Comparison of ENCODE assay signal across 17 cellular contexts in the genomic region with DNA sequence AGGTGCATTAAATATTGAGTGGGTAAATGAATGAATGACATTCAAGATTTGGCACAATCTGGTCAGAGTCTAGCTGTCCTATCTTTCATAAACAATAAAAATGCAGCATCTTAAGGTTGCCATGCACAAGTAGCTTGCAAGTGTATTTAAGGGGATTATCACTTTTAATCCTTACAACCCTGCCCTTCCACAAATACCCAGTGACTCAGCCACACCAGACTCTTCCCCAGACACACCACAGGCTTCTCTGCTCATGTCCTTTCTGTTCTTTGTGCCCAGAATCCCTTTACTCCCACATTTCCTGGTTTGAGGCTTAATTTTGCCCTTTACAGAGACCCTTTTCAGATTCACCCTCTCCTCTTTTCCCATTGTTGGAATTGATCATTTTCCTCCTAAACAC. TPM values are rescaled to one million over a fixed set of nuclear protein-coding genes. Genes with fewer than 3 reads are reported as not detected.
A peak's percentile ranks its signal among the peaks of the same experiment; 100 is the strongest.
DNase-seq lines count a peak whose midpoint lies in the region; ATAC-seq and TF ChIP-seq lines count a peak whose summit lies in the region.
"Had no signal": no experiment of that assay in that cellular context is flagged by ENCODE, and none has a peak within 500 bp of the region (broad histone marks: within the 10 kb centered on the region; RNA-seq: fewer than 3 reads in every experiment).

No MANE protein-coding gene starts in this region.

- H3K4me2 ChIP-seq in SK-N-SH, result no peak overlapping the region

- H2AFZ ChIP-seq in SK-N-SH (ENCODE audit: low read depth), result no peak overlapping the region

- H3K36me3 ChIP-seq in SK-N-SH (replicated peaks in 1 of 2; ENCODE audit: control insufficient read depth in 1 of 2, insufficient read depth in 2 of 2, low read length in 1 of 2), result peaks cover 25 to 28% of the 10 kb centered on the region in 2 experiments

- no peak overlapping the region for H3K9ac ChIP-seq in SK-N-SH

- H3F3A ChIP-seq in SK-N-SH (replicated peaks; ENCODE audit: insufficient read depth), result peaks cover 21% of the 10 kb centered on the region

- H3K4me1 ChIP-seq in SK-N-SH (ENCODE audit: control insufficient read depth in 1 of 2, insufficient read depth in 2 of 2, low read depth in 1 of 2, low read length in 1 of 2), result peaks cover 8 to 18% of the 10 kb centered on the region in 2 experiments; a peak in 3 of 4 replicates

- ATAC-seq in esophagus mucosa (peak; percentile 74), HG02610 (IDR thresholded peaks at IDR 0.05; ENCODE audit: unreplicated experiment) (no peak), HG02759 (IDR thresholded peaks at IDR 0.05; ENCODE audit: unreplicated experiment) (no peak)
- no peak for ATAC-seq in activated CD4-positive, CD25-positive, alpha-beta regulatory T cell treated with anti-CD3 and anti-CD28 coated beads, Interleukin-2, amount 50 U/mL, for 24 hours
- ATAC-seq: HCT116, heart left ventricle had no signal

- H3K27ac ChIP-seq in SK-N-SH (ENCODE audit: low read depth in 2 of 2, low read length in 1 of 2), result 0 out of 4 replicates have a peak overlapping the region, but pooled peaks of 1 of the 2 experiments have one; percentile 4
- H3K27ac ChIP-seq: heart left ventricle had no signal

- peak; percentile 37 for DNase-seq in GM03348 (ENCODE audit: low spot score)
- no peak for DNase-seq in SK-N-SH
- DNase-seq in renal cortical epithelial cell (ENCODE audit: low read depth), result peak; percentile 32
- DNase-seq in NCI-H510A (lab: John Stamatoyannopoulos, UW), result no peak
- DNase-seq: activated CD4-positive, CD25-positive, alpha-beta regulatory T cell; AML-193; amniotic stem cell; heart left ventricle; NCI-H2029 treated with DMSO at 0.1 percent for 48 hours; NCI-H748 treated with DMSO at 0.1 percent for 48 hours; retina had no signal

- CTCF ChIA-PET in SK-N-SH (lab: Yijun Ruan, JAX), result no interaction called here

- H4K20me1 ChIP-seq in SK-N-SH (ENCODE audit: insufficient read depth), result peaks cover 99% of the 10 kb centered on the region

- no peak overlapping the region for H3K4me3 ChIP-seq in SK-N-SH (ENCODE audit: low read depth in 2 of 2, low read length in 1 of 2)
- H3K4me3 ChIP-seq: heart left ventricle had no signal

- TF ChIP-seq RAD21 in SK-N-SH (IDR thresholded peaks at IDR 0.05; ENCODE audit: low read length), result no peak

- no peaks in the 10 kb centered on the region for H3K27me3 ChIP-seq in SK-N-SH (ENCODE audit: insufficient read depth)

- H3K9me2 ChIP-seq in SK-N-SH, result no peaks in the 10 kb centered on the region

- peaks cover 100% of the 10 kb centered on the region for H3K79me2 ChIP-seq in SK-N-SH (ENCODE audit: insufficient read depth)

- no peak for TF ChIP-seq CTCF in SK-N-SH (IDR thresholded peaks at IDR 0.05)

- no peak for TF ChIP-seq EP300 in SK-N-SH (IDR thresholded peaks at IDR 0.05; ENCODE audit: borderline replicate concordance in 1 of 2, low read depth in 1 of 2, low read length in 1 of 2)

- H3K9me3 ChIP-seq in SK-N-SH, result no peaks in the 10 kb centered on the region
- H3K9me3 ChIP-seq: heart left ventricle had no signal

- POLR2A ChIA-PET in SK-N-SH (lab: Yijun Ruan, JAX), result no interaction called here

TF ChIP-seq in SK-N-SH, 30 proteins besides CTCF, POLR2A, EP300 and RAD21:
- TF ChIP-seq, protein P1, sequence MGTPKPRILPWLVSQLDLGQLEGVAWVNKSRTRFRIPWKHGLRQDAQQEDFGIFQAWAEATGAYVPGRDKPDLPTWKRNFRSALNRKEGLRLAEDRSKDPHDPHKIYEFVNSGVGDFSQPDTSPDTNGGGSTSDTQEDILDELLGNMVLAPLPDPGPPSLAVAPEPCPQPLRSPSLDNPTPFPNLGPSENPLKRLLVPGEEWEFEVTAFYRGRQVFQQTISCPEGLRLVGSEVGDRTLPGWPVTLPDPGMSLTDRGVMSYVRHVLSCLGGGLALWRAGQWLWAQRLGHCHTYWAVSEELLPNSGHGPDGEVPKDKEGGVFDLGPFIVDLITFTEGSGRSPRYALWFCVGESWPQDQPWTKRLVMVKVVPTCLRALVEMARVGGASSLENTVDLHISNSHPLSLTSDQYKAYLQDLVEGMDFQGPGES (IDR thresholded peaks at IDR 0.05; ENCODE audit: low read depth, low read length), result no peak
- TF ChIP-seq NRF1 (IDR thresholded peaks at IDR 0.05; ENCODE audit: low read depth, low read length), result no peak
- peak; percentile 10; the same call in 1 of the 2 replicates for TF ChIP-seq FOSL2 (IDR thresholded peaks at IDR 0.05; ENCODE audit: borderline replicate concordance, low read depth)
- TF ChIP-seq TAF1 (IDR thresholded peaks at IDR 0.05; ENCODE audit: borderline replicate concordance, low read depth, low read length), result no peak
- no peak for TF ChIP-seq EZH2phosphoT487 (IDR thresholded peaks at IDR 0.05; ENCODE audit: borderline replicate concordance, low read depth)
- TF ChIP-seq ELF1 (IDR thresholded peaks at IDR 0.05), result no peak
- TF ChIP-seq GATA2 (CRISPR knock-in tag; IDR thresholded peaks at IDR 0.05), result no peak
- TF ChIP-seq JUND (IDR thresholded peaks at IDR 0.05), result no peak
TF ChIP-seq in SK-N-SH: peak in this region for 1.

RNA-seq across cellular contexts. Expression of a gene that starts 59.8 kb away (rescaled TPM):
- 47.8 and 52.3 TPM in 2 replicates for polyA plus RNA-seq in SK-N-SH (2012; rRNA removed)
- polyA plus RNA-seq in SK-N-SH (2012; cell fraction: cytosol; rRNA removed), result 32.9 and 42.4 TPM in 2 replicates
- 77.1 and 86.9 TPM in 2 replicates for polyA plus RNA-seq in SK-N-SH (2012; cell fraction: nucleus; rRNA removed)
- total RNA-seq in esophagus mucosa (9.9 TPM), renal cortical epithelial cell (161 and 297 TPM in 2 replicates)
- total RNA-seq: activated T-helper 2 cell treated with anti-CD3 and anti-CD28 coated beads, Interferon-gamma antibody, Interleukin-2, Interleukin-4, amounts not matched to agents 10 μg/mL and 5 μg/mL and 100 μg/mL, durations not matched to agents 14 hours and 24 hours and 36 hours had no signal

Comparison
In these comparisons a context has a peak if more than half of its experiments do, and no peak if none do; other contexts are left out.
1. DNase-seq: peak in GM03348 (single experiment) and renal cortical epithelial cell (single experiment); none in SK-N-SH (single experiment) and NCI-H510A (single experiment).
2. RNA of a gene that starts 59.8 kb away (total RNA-seq): 161 to 297 TPM in renal cortical epithelial cell; 9.9 TPM in esophagus mucosa (single experiment); every median in the first group is over 10 times any median in the second.